In genomic region chr2:233791151-233791882, GRCh38 we compare ENCODE assay signal across 20 cellular contexts. TPM values are rescaled to one million over a fixed set of nuclear protein-coding genes. Genes with fewer than 3 reads are reported as not detected.
DNase-seq lines count a peak whose midpoint lies in the region; ATAC-seq and TF ChIP-seq lines count a peak whose summit lies in the region.
"Had no signal": no experiment of that assay in that cellular context is flagged by ENCODE, and none has a peak within 500 bp of the region (broad histone marks: within the 10 kb centered on the region; RNA-seq: fewer than 3 reads in every experiment).

No MANE protein-coding gene starts in this region.

- no peak overlapping the region for H3K27ac ChIP-seq in esophagus muscularis mucosa (replicated peaks in 1 of 4)
- H3K27ac ChIP-seq in neuronal stem cell (replicated peaks; ENCODE audit: low read length) = no peak overlapping the region
- H3K27ac ChIP-seq: BLaER1, SJCRH30 had no signal

- H3K4me1 ChIP-seq in esophagus muscularis mucosa = no peaks in the 10 kb centered on the region
- no peaks in the 10 kb centered on the region for H3K4me1 ChIP-seq in neuronal stem cell (ENCODE audit: control insufficient read depth in 2 of 2, insufficient read depth in 1 of 2, low read depth in 1 of 2, low read length in 2 of 2)
- H3K4me1 ChIP-seq: SJCRH30 had no signal

- no peak overlapping the region for H2AK5ac ChIP-seq in neuronal stem cell (ENCODE audit: low read depth, low read length)

- H3K4me2 ChIP-seq in neuronal stem cell (ENCODE audit: insufficient read depth, low read length, poor library complexity, severe bottlenecking) = no peak overlapping the region
- H3K4me2 ChIP-seq: BLaER1 had no signal

- H2BK15ac ChIP-seq in neuronal stem cell (ENCODE audit: low read length) = peak overlapping the region; percentile 27

- no peaks in the 10 kb centered on the region for H3K36me3 ChIP-seq in esophagus muscularis mucosa
- no peaks in the 10 kb centered on the region for H3K36me3 ChIP-seq in neuronal stem cell (replicated peaks in 1 of 2; ENCODE audit: control insufficient read depth in 2 of 2, insufficient read depth in 2 of 2, low read length in 2 of 2)
- H3K36me3 ChIP-seq: BLaER1, SJCRH30 had no signal

- no peak overlapping the region for H2AFZ ChIP-seq in neuronal stem cell (ENCODE audit: low read length)

- H3K27me3 ChIP-seq in esophagus muscularis mucosa (no peaks in the 10 kb centered on the region), neuronal stem cell (ENCODE audit: control insufficient read depth in 3 of 3, insufficient read depth in 3 of 3, low read depth in 1 of 3, low read length in 3 of 3) (peaks cover 0 to 3% (median 0%) of the 10 kb centered on the region in 3 experiments)
- H3K27me3 ChIP-seq: BLaER1, SJCRH30 had no signal

- H3K4me3 Mint-ChIP-seq in endothelial cell (ENCODE audit: unreplicated experiment) = no peak overlapping the region
- H3K4me3 Mint-ChIP-seq: CD4-positive, CD25-positive, alpha-beta regulatory T cell had no signal

- H2BK12ac ChIP-seq in neuronal stem cell (ENCODE audit: low read length) = no peak overlapping the region

- peak; percentile 17 for DNase-seq in activated CD4-positive, CD25-positive, alpha-beta regulatory T cell treated with anti-CD3 and anti-CD28 coated beads, Interleukin-2, amount 50 U/mL, for 72 hours
- peak; percentile 89 for DNase-seq in esophagus muscularis mucosa (ENCODE audit: extremely low spot score)
- DNase-seq in neuronal stem cell (ENCODE audit: low spot score) = no peak
- no peak for DNase-seq in endothelial cell (ENCODE audit: low spot score)
- DNase-seq in NCI-H2171 treated with DMSO at 0.1 percent for 48 hours (lab: John Stamatoyannopoulos, UW) = no peak
- DNase-seq: CD4-positive, CD25-positive, alpha-beta regulatory T cell; Karpas-422; NCI-H1092; NCI-H1417 treated with DMSO at 0.1 percent for 48 hours; NCI-H1694 treated with DMSO at 0.1 percent for 48 hours; NCI-H2081; NCI-H524; NCI-H774; PC-3; SJCRH30 had no signal

- no peak overlapping the region for H3K4ac ChIP-seq in neuronal stem cell (ENCODE audit: low read length)

- peaks cover 17% of the 10 kb centered on the region for H3K36me3 Mint-ChIP-seq in endothelial cell (ENCODE audit: low read depth, unreplicated experiment)
- H3K36me3 Mint-ChIP-seq: CD4-positive, CD25-positive, alpha-beta regulatory T cell had no signal

- TF ChIP-seq POLR2A in esophagus muscularis mucosa (IDR thresholded peaks at IDR 0.05; ENCODE audit: low read depth) = no peak

- H3K27ac Mint-ChIP-seq in endothelial cell (ENCODE audit: unreplicated experiment) = no peak overlapping the region
- H3K27ac Mint-ChIP-seq: CD4-positive, CD25-positive, alpha-beta regulatory T cell had no signal

- H2BK120ac ChIP-seq in neuronal stem cell (ENCODE audit: low read depth, low read length) = no peak overlapping the region

- H3K14ac ChIP-seq in neuronal stem cell (ENCODE audit: low read length) = no peak overlapping the region

- no peak for ATAC-seq in activated CD4-positive, CD25-positive, alpha-beta regulatory T cell treated with anti-CD3 and anti-CD28 coated beads, Interleukin-2, amount 50 U/mL, for 24 hours
- ATAC-seq in GM21390 (IDR thresholded peaks at IDR 0.05; ENCODE audit: unreplicated experiment) = no peak
- ATAC-seq: PC-3 had no signal

- H3K4me3 ChIP-seq in esophagus muscularis mucosa = no peak overlapping the region
- no peak overlapping the region for H3K4me3 ChIP-seq in neuronal stem cell (ENCODE audit: low read length in 2 of 2)
- H3K4me3 ChIP-seq: BLaER1, SJCRH30 had no signal

- H3K4me1 Mint-ChIP-seq in endothelial cell (ENCODE audit: unreplicated experiment) = no peaks in the 10 kb centered on the region

- TF ChIP-seq CTCF in esophagus muscularis mucosa (IDR thresholded peaks at IDR 0.05) = no peak
- TF ChIP-seq CTCF in endothelial cell (IDR thresholded peaks at IDR 0.05; ENCODE audit: unreplicated experiment) = no peak

- peak overlapping the region; percentile 3 for H3K9ac ChIP-seq in neuronal stem cell (ENCODE audit: low read depth, low read length, poor library complexity)
- H3K9ac ChIP-seq: BLaER1 had no signal

- H4K8ac ChIP-seq in neuronal stem cell (ENCODE audit: low read depth, low read length) = no peak overlapping the region

- no peaks in the 10 kb centered on the region for H3K79me1 ChIP-seq in neuronal stem cell (ENCODE audit: low read depth, low read length)

- no peak overlapping the region for H4K91ac ChIP-seq in neuronal stem cell (ENCODE audit: low read depth, low read length, poor library complexity)

- no peak overlapping the region for H3K23ac ChIP-seq in neuronal stem cell (ENCODE audit: low read depth, low read length, poor library complexity)

- peaks cover 12% of the 10 kb centered on the region for H3K27me3 Mint-ChIP-seq in endothelial cell (ENCODE audit: unreplicated experiment)

- H2BK5ac ChIP-seq in neuronal stem cell (ENCODE audit: low read length) = no peak overlapping the region

- TF ChIP-seq EP300 in esophagus muscularis mucosa (IDR thresholded peaks at IDR 0.05) = no peak

- WGBS in esophagus muscularis mucosa = 89% methylated on average over 18 of the region's 18 CpGs
- no CpG with 5 or more reads among the region's 18 CpGs for WGBS in neuronal stem cell (ENCODE audit: extremely low coverage in 2 of 2, insufficient read length in 2 of 2, insufficient replicate concordance in 1 of 2), 2 donors

- intact Hi-C loops in esophagus muscularis mucosa (cut with DNase I) = no loop called here

- no peak overlapping the region for H3K18ac ChIP-seq in neuronal stem cell (ENCODE audit: low read length)

- H3K9me3 Mint-ChIP-seq in endothelial cell (ENCODE audit: unreplicated experiment) = no peaks in the 10 kb centered on the region
- H3K9me3 Mint-ChIP-seq: CD4-positive, CD25-positive, alpha-beta regulatory T cell had no signal

- H3K9me3 ChIP-seq in esophagus muscularis mucosa (no peaks in the 10 kb centered on the region), neuronal stem cell (replicated peaks in 1 of 2; ENCODE audit: control insufficient read depth in 2 of 2, insufficient read depth in 1 of 2, low read depth in 1 of 2, low read length in 2 of 2) (no peaks in the 10 kb centered on the region)
- H3K9me3 ChIP-seq: SJCRH30 had no signal

RNA-seq across cellular contexts. Expression of gene MROH2A, which starts 13.2 kb away (rescaled TPM):
- not detected for total RNA-seq in esophagus muscularis mucosa
- polyA plus RNA-seq in neuronal stem cell (2013, experiment 1 of 2) = not detected
- not detected for polyA plus RNA-seq in neuronal stem cell (2013, experiment 2 of 2)
- 0.31 TPM for total RNA-seq in endothelial cell (ENCODE audit: unreplicated experiment)
- total RNA-seq: A172; CD4-positive, CD25-positive, alpha-beta regulatory T cell; G401; PC-3; SJCRH30 had no signal
- polyA plus RNA-seq: CD4-positive, CD25-positive, alpha-beta regulatory T cell had no signal

RNA-seq across cellular contexts. Expression of gene UGT1A1, which starts 31.2 kb away (rescaled TPM):
- total RNA-seq in esophagus muscularis mucosa (not detected), endothelial cell (ENCODE audit: unreplicated experiment) (not detected)
- not detected for polyA plus RNA-seq in neuronal stem cell (2013, experiment 1 of 2)
- polyA plus RNA-seq in neuronal stem cell (2013, experiment 2 of 2) = not detected
- total RNA-seq: A172; CD4-positive, CD25-positive, alpha-beta regulatory T cell; G401; SJCRH30 had no signal
- polyA plus RNA-seq: CD4-positive, CD25-positive, alpha-beta regulatory T cell had no signal

Comparison
In these comparisons a context has a peak if more than half of its experiments do, and no peak if none do; other contexts are left out.
1. DNase-seq: peak in activated CD4-positive, CD25-positive, alpha-beta regulatory T cell treated with anti-CD3 and anti-CD28 coated beads, Interleukin-2, amount 50 U/mL, for 72 hours (single experiment) and esophagus muscularis mucosa (single experiment); none in neuronal stem cell (single experiment), endothelial cell (single experiment) and NCI-H2171 treated with DMSO at 0.1 percent for 48 hours (single experiment).